In the genomic region with DNA sequence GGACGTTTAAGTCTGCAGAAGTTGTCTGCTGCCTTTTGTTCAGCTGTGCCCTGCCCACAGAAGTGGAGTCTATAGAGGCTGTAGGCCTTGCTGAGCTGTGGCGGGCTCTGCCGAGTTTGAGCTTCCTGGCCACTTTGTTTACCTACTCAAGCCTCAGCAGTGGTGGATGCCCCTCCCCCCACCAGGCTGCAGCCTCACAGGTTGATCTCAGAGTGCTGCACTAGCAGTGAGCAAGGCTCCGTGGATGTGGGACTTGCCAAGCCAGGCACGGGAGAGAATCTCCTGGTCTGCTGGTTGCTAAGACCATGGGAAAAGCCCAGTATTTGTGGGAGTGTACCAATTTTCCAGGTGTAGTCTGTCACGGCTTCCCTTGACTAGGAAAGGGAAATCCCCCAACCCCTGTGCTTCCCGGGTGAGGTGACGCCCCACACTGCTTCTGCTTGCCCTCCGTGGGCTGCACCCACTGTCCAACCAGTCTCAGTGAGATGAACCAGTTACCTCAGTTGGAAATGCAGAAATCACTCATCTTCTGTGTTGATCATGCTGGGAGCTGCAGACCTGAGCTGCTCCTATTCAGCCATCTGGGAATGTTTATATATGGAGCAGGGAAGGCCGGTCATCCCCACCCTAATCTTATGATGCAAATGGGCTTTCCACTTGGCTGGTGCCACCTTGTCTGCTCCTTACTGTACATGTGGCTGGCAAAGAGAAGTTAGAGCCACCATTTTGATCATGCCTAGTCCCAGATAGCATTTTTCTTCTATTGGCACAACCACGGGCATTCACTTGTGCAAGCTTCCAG, we compare ENCODE assay signal across 11 cellular contexts.
DNase-seq lines count a peak whose midpoint lies in the region; ATAC-seq and TF ChIP-seq lines count a peak whose summit lies in the region.
"Had no signal": no experiment of that assay in that cellular context is flagged by ENCODE, and none has a peak within 500 bp of the region (broad histone marks: within the 10 kb centered on the region; RNA-seq: fewer than 3 reads in every experiment).

No MANE protein-coding gene starts in this region.

- H3K27me3 ChIP-seq in CD4-positive, alpha-beta memory T cell (ENCODE audit: insufficient read depth, low read length) = no peaks in the 10 kb centered on the region
- H3K27me3 ChIP-seq in Peyer's patch = no peaks in the 10 kb centered on the region
- H3K27me3 ChIP-seq: tibial nerve had no signal

- CTCF ChIA-PET in CD4-positive, alpha-beta memory T cell (lab: Charles Lee; ENCODE audit: partially characterized antibody) = no interaction called here

- peaks cover 0 to 17% (median 5%) of the 10 kb centered on the region in 4 donors for H3K4me1 Mint-ChIP-seq in CD4-positive, alpha-beta memory T cell

- peak overlapping the region in 3 of 8 donors; percentile 6 to 43 (median 17) for H3K4me3 Mint-ChIP-seq in CD4-positive, alpha-beta memory T cell
- H3K4me3 Mint-ChIP-seq: activated naive CD4-positive, alpha-beta T cell treated with anti-CD3 and anti-CD28 coated beads, Interleukin-2, amount 50 U/mL, for 24 hours had no signal

- peak overlapping the region in 2 of 7 donors; percentile 23 to 59 for H3K27ac Mint-ChIP-seq in CD4-positive, alpha-beta memory T cell
- H3K27ac Mint-ChIP-seq: activated naive CD4-positive, alpha-beta T cell treated with anti-CD3 and anti-CD28 coated beads, Interleukin-2, amount 50 U/mL, for 24 hours had no signal

- POLR2A ChIA-PET in CD4-positive, alpha-beta memory T cell (lab: Charles Lee; ENCODE audit: partially characterized antibody) = no interaction called here

- no peak for ATAC-seq in GM19467 (IDR thresholded peaks at IDR 0.05; ENCODE audit: unreplicated experiment)
- ATAC-seq: GM12878 had no signal

- no peaks in the 10 kb centered on the region for H3K36me3 Mint-ChIP-seq in CD4-positive, alpha-beta memory T cell
- H3K36me3 Mint-ChIP-seq: activated naive CD4-positive, alpha-beta T cell treated with anti-CD3 and anti-CD28 coated beads, Interleukin-2, amount 50 U/mL, for 24 hours had no signal

- no peak overlapping the region for H3K4me3 ChIP-seq in CD4-positive, alpha-beta memory T cell (ENCODE audit: low read length in 2 of 2)
- H3K4me3 ChIP-seq in Peyer's patch = no peak overlapping the region
- H3K4me3 ChIP-seq: GM12878, tibial nerve had no signal

- no peak for TF ChIP-seq POLR2A in Peyer's patch (IDR thresholded peaks at IDR 0.05)

- H3K9me3 Mint-ChIP-seq in CD4-positive, alpha-beta memory T cell = peaks cover 0 to 3% (median 0%) of the 10 kb centered on the region in 8 donors
- H3K9me3 Mint-ChIP-seq: activated naive CD4-positive, alpha-beta T cell treated with anti-CD3 and anti-CD28 coated beads, Interleukin-2, amount 50 U/mL, for 24 hours had no signal

- no peaks in the 10 kb centered on the region for H3K36me3 ChIP-seq in CD4-positive, alpha-beta memory T cell (ENCODE audit: insufficient read depth, low read length)
- H3K36me3 ChIP-seq in Peyer's patch = no peaks in the 10 kb centered on the region
- H3K36me3 ChIP-seq: tibial nerve had no signal

- peaks cover 1 to 15% of the 10 kb centered on the region in 2 donors for H3K27me3 Mint-ChIP-seq in CD4-positive, alpha-beta memory T cell
- H3K27me3 Mint-ChIP-seq: activated naive CD4-positive, alpha-beta T cell treated with anti-CD3 and anti-CD28 coated beads, Interleukin-2, amount 50 U/mL, for 24 hours had no signal

- H3K9me3 ChIP-seq in CD4-positive, alpha-beta memory T cell (ENCODE audit: control insufficient read depth in 1 of 2, low read length in 2 of 2) = no peaks in the 10 kb centered on the region
- H3K9me3 ChIP-seq in Peyer's patch = no peaks in the 10 kb centered on the region

- no peak for TF ChIP-seq CTCF in Peyer's patch (IDR thresholded peaks at IDR 0.05)

- peaks cover 3% of the 10 kb centered on the region for H3K4me1 ChIP-seq in CD4-positive, alpha-beta memory T cell (ENCODE audit: insufficient read depth, low read length)
- no peaks in the 10 kb centered on the region for H3K4me1 ChIP-seq in Peyer's patch

- peak in 4 of 5 donors; percentile 5 to 25 (median 12) for DNase-seq in CD4-positive, alpha-beta memory T cell
- DNase-seq in DMS153 treated with DMSO at 0.1 percent for 48 hours (lab: John Stamatoyannopoulos, UW; ENCODE audit: unreplicated experiment) (peak; percentile 52), Peyer's patch (peak in 2 of 3 donors; percentile 60 to 61), kidney tubule cell (ENCODE audit: low spot score) (peak; percentile 52), NOMO-1 treated with DMSO at 0.1 percent for 48 hours (lab: John Stamatoyannopoulos, UW; ENCODE audit: unreplicated experiment) (no peak), MV-4-11 (lab: John Stamatoyannopoulos, UW) (no peak)
- DNase-seq: foreskin fibroblast had no signal

- intact Hi-C loops in CD4-positive, alpha-beta memory T cell (cut with micrococcal nuclease) = no loop called here

- no peak overlapping the region for H3K27ac ChIP-seq in CD4-positive, alpha-beta memory T cell (ENCODE audit: low read depth, low read length)
- no peak overlapping the region for H3K27ac ChIP-seq in Peyer's patch
- H3K27ac ChIP-seq: tibial nerve had no signal

Comparison
In these comparisons a context has a peak if more than half of its experiments do, and no peak if none do; other contexts are left out.
1. DNase-seq: peak in CD4-positive, alpha-beta memory T cell (4 of 5), DMS153 treated with DMSO at 0.1 percent for 48 hours (single experiment), Peyer's patch (2 of 3) and kidney tubule cell (single experiment); none in NOMO-1 treated with DMSO at 0.1 percent for 48 hours (single experiment) and MV-4-11 (single experiment).